16 cellular contexts compared by ENCODE assay signal in the genomic region with DNA sequence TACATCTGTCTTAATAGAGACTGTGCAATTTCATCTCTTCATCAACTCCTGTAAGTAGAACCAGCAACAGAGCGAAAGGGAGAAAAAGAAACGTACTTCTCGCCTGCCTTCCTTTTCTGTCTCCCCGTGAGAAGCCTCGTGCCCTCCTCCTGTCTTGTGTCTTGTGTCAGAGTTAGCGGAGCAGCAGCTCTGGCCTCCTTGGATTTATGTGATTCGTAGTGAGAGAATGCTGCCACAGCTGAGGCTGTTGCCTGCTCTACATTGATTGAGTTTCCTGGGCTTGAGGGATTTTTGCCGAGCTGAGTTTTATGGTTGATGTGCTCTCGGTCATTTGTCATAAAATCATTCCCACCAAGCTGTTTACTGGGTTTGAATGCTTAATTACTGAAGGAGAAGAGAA.
DNase-seq lines count a peak whose midpoint lies in the region; TF ChIP-seq lines count a peak whose summit lies in the region.
"Had no signal": no experiment of that assay in that cellular context is flagged by ENCODE, and none has a peak within 500 bp of the region (broad histone marks: within the 10 kb centered on the region; RNA-seq: fewer than 3 reads in every experiment).

No MANE protein-coding gene starts in this region.

- H3K4me3 ChIP-seq in testis = no peak overlapping the region
- H3K4me3 ChIP-seq in lower leg skin (ENCODE audit: low read depth, poor library complexity, severe bottlenecking) = no peak overlapping the region
- H3K4me3 ChIP-seq: BLaER1 treated with 17β-estradiol and CSF1 and Interleukin-3, amounts not matched to agents 10 nM and 100 nM had no signal

- DNase-seq in HK-2 (ENCODE audit: unreplicated experiment) (peak; percentile 1), cerebellar cortex (ENCODE audit: low spot score) (peak; percentile 57), left kidney (ENCODE audit: low read depth, low spot score) (peak; percentile 51), retina (peak; percentile 29), testis (no peak), ecto neural progenitor cell (ENCODE audit: low spot score) (no peak), DMS79 (lab: John Stamatoyannopoulos, UW) (no peak), lower leg skin (ENCODE audit: low spot score in 2 of 2) (no peak)
- DNase-seq: ACHN; CD4-positive, CD25-positive, alpha-beta regulatory T cell; DMS79 treated with DMSO at 0.1 percent for 48 hours; EL; GDM1; HCEC 1CT; HFFc6 had no signal

- TF ChIP-seq CTCF in testis (IDR thresholded peaks at IDR 0.05) (no peak), lower leg skin (IDR thresholded peaks at IDR 0.05) (no peak)

- H3K36me3 ChIP-seq in testis (ENCODE audit: low read depth, missing control alignments) = no peaks in the 10 kb centered on the region
- H3K36me3 ChIP-seq: BLaER1 treated with 17β-estradiol and CSF1 and Interleukin-3, amounts not matched to agents 10 nM and 100 nM had no signal

- no peaks in the 10 kb centered on the region for H3K9me3 ChIP-seq in testis
- H3K9me3 ChIP-seq: BLaER1 treated with 17β-estradiol and CSF1 and Interleukin-3, amounts not matched to agents 10 nM and 100 nM had no signal

- no peaks in the 10 kb centered on the region for H3K27me3 ChIP-seq in testis
- H3K27me3 ChIP-seq: BLaER1 treated with 17β-estradiol and CSF1 and Interleukin-3, amounts not matched to agents 10 nM and 100 nM had no signal

- 33 to 45% methylated on average over 9 of the region's 9 CpGs for whole genome bisulfite sequencing in testis, 2 donors
- 33 to 58% methylated on average over 9 of the region's 9 CpGs for WGBS in lower leg skin, 2 donors

- TF ChIP-seq POLR2A in testis (IDR thresholded peaks at IDR 0.05) (no peak), lower leg skin (IDR thresholded peaks at IDR 0.05) (no peak)

- H3K27ac ChIP-seq in testis = no peak overlapping the region
- H3K27ac ChIP-seq: BLaER1 treated with 17β-estradiol and CSF1 and Interleukin-3, amounts not matched to agents 10 nM and 100 nM had no signal

- H3K4me1 ChIP-seq in testis = no peaks in the 10 kb centered on the region

- intact Hi-C loops in testis (cut with DNase I; ENCODE audit: low total_unique reads) = no loop called here
- intact Hi-C loops in lower leg skin (cut with DNase I; ENCODE audit: low total_unique reads) = no loop called here

Comparison
In these comparisons a context has a peak if more than half of its experiments do, and no peak if none do; other contexts are left out.
1. DNase-seq: peak in HK-2 (single experiment), cerebellar cortex (single experiment), left kidney (single experiment) and retina (single experiment); none in testis (single experiment), ecto neural progenitor cell (single experiment), DMS79 (single experiment) and lower leg skin (0 of 2).